8 cellular contexts compared by ENCODE assay signal in genomic region chr5:36241636-36242533, GRCh38. TPM values are rescaled to one million over a fixed set of nuclear protein-coding genes. Genes with fewer than 3 reads are reported as not detected.
A peak's percentile ranks its signal among the peaks of the same experiment; 100 is the strongest.
DNase-seq lines count a peak whose midpoint lies in the region; ATAC-seq lines count a peak whose summit lies in the region.

Gene NADK2 (minus strand): TSS chr5:36241925. CDS start chr5:36241798, 127 bp downstream.

- H3K4me1 Mint-ChIP-seq in IgD-negative memory B cell: peaks cover 23 to 42% (median 42%) of the 10 kb centered on the region in 3 donors

- no peaks in the 10 kb centered on the region for H3K27me3 Mint-ChIP-seq in IgD-negative memory B cell

- H3K27ac Mint-ChIP-seq in IgD-negative memory B cell: peak within 1 kb of the TSS; percentile 93 to 96 (median 93)

- H3K9me3 Mint-ChIP-seq in IgD-negative memory B cell: no peaks in the 10 kb centered on the region

- peak; percentile 88 for ATAC-seq in GM21529 (IDR thresholded peaks at IDR 0.05; ENCODE audit: unreplicated experiment)

- H3K4me3 Mint-ChIP-seq in IgD-negative memory B cell: peak within 1 kb of the TSS; percentile 92 to 99 (median 96)

- H3K36me3 Mint-ChIP-seq in IgD-negative memory B cell: no peaks in the 10 kb centered on the region

- DNase-seq in DMS153 treated with DMSO at 0.1 percent for 48 hours (lab: John Stamatoyannopoulos, UW; ENCODE audit: unreplicated experiment) (peak; percentile 98), OCI-M1 (lab: John Stamatoyannopoulos, UW) (peak; percentile 98), activated T-cell treated with anti-CD3 and anti-CD28 coated beads for 24 hours (ENCODE audit: low read depth) (peak; percentile 88), epidermal melanocyte (ENCODE audit: insufficient read length, low spot score) (peak; percentile 81), middle frontal gyrus (ENCODE audit: extremely low spot score, low spot score) (peak; percentile 95)
- DNase-seq in stimulated activated CD8-positive, alpha-beta memory T cell treated with anti-CD3 and anti-CD28 coated beads, Interleukin-2, amount 100 ng/mL, for 48 hours (ENCODE audit: low read depth in 2 of 2): peak; percentile 78 to 79

RNA-seq across cellular contexts. Expression of gene NADK2, which starts in this region (rescaled TPM):
- polyA plus RNA-seq in IgD-negative memory B cell: 4.1 TPM

Comparison
In these comparisons a context has a peak if more than half of its experiments do, and no peak if none do; other contexts are left out.
1. Peak in every context shown above with its lines: DNase-seq and ATAC-seq.